In genomic region chr10:31706921-31707571, GRCh38 we compare ENCODE assay signal across 9 cellular contexts.
DNase-seq lines count a peak whose midpoint lies in the region; ATAC-seq, FAIRE-seq and TF ChIP-seq lines count a peak whose summit lies in the region.
"Had no signal": no experiment of that assay in that cellular context is flagged by ENCODE, and none has a peak within 500 bp of the region (broad histone marks: within the 10 kb centered on the region; RNA-seq: fewer than 3 reads in every experiment).

No MANE protein-coding gene starts in this region.

- H3K9me3 Mint-ChIP-seq in T-helper 1 cell treated with Interleukin-12 subunit alpha and Interleukin-12 subunit beta and Interleukin-4 antibody, amounts not matched to agents 30 μg/mL and 1 μg/mL, for 36 hours = peaks cover 35% of the 10 kb centered on the region
- peaks cover 4 to 18% of the 10 kb centered on the region in 2 donors for H3K9me3 Mint-ChIP-seq in activated naive CD4-positive, alpha-beta T cell treated with anti-CD3 and anti-CD28 coated beads, Interleukin-2, amount 50 U/mL, for 72 hours

- peaks cover 34% of the 10 kb centered on the region for H3K4me1 Mint-ChIP-seq in T-helper 1 cell treated with Interleukin-12 subunit alpha and Interleukin-12 subunit beta and Interleukin-4 antibody, amounts not matched to agents 30 μg/mL and 1 μg/mL, for 36 hours (ENCODE audit: low read depth)

- no peak for TF ChIP-seq POLR2A in HepG2 (IDR thresholded peaks at IDR 0.05; ENCODE audit: insufficient read depth in 1 of 2, low read depth in 2 of 2, low read length in 2 of 2)
- TF ChIP-seq POLR2A in transverse colon (IDR thresholded peaks at IDR 0.05) = no peak

- H3K9ac ChIP-seq in HepG2 (ENCODE audit: insufficient read depth, low read depth, low read length) = no peak overlapping the region

- no peaks in the 10 kb centered on the region for H3K27me3 Mint-ChIP-seq in T-helper 1 cell treated with Interleukin-12 subunit alpha and Interleukin-12 subunit beta and Interleukin-4 antibody, amounts not matched to agents 30 μg/mL and 1 μg/mL, for 36 hours (ENCODE audit: low read depth)

- no TSS peak for BruUV-seq in HepG2 (replicated peaks; lab: Mats Ljungman, UMichigan)

- intact Hi-C loops in HepG2 (cut with micrococcal nuclease; ENCODE audit: unreplicated experiment) = loop anchor here (5.0 kb wide), 1 partner anchor 65 kb away; no protein-coding TSS in a partner anchor
- intact Hi-C loops in transverse colon (cut with DNase I; ENCODE audit: low total_unique reads) = no loop called here

- ATAC-seq in HG03159 (IDR thresholded peaks at IDR 0.05; ENCODE audit: unreplicated experiment) (peak; percentile 44), HepG2 (no peak)
- ATAC-seq in activated naive CD4-positive, alpha-beta T cell treated with anti-CD3 and anti-CD28 coated beads, Interleukin-2, amount 50 U/mL, for 72 hours = peak in 1 of 2 donors; percentile 21
- ATAC-seq: A549 had no signal

- POLR2A ChIA-PET in HepG2 (lab: Yijun Ruan, JAX) = no interaction called here

- no peak overlapping the region for H3K4me2 ChIP-seq in HepG2 (ENCODE audit: low read depth, low read length)
- H3K4me2 ChIP-seq: A549 had no signal

- TF ChIP-seq EP300 in HepG2 (IDR thresholded peaks at IDR 0.05; ENCODE audit: low read depth in 2 of 2, low read length in 2 of 2) (no peak), HepG2 (CRISPR knock-in tag; IDR thresholded peaks at IDR 0.05; ENCODE audit: borderline replicate concordance) (no peak), transverse colon (IDR thresholded peaks at IDR 0.05; ENCODE audit: low read depth) (no peak)

- peaks cover 9% of the 10 kb centered on the region; the same call in 1 of the 2 replicates for H3K4me1 ChIP-seq in HepG2 (ENCODE audit: insufficient read depth, low read length)
- peaks cover 6 to 43% (median 9%) of the 10 kb centered on the region in 4 donors for H3K4me1 ChIP-seq in transverse colon
- H3K4me1 ChIP-seq: A549 had no signal

- no peak for FAIRE-seq in HepG2 (lab: Jason Lieb, UNC)
- FAIRE-seq: A549 had no signal

- WGBS in HepG2 (ENCODE audit: low lambda C conversion rate) = 11% methylated on average over 10 of the region's 11 CpGs
- WGBS in transverse colon (ENCODE audit: low coverage in 1 of 2), 2 donors = 41 to 48% methylated on average over 6 to 11 of the region's 11 CpGs

- peak overlapping the region; percentile 54 for H3K4me3 Mint-ChIP-seq in T-helper 1 cell treated with Interleukin-12 subunit alpha and Interleukin-12 subunit beta and Interleukin-4 antibody, amounts not matched to agents 30 μg/mL and 1 μg/mL, for 36 hours

- H3K4me3 ChIP-seq in HepG2 (replicated peaks in 1 of 3; ENCODE audit: insufficient read depth in 1 of 3, low read depth in 2 of 3, low read length in 3 of 3) (no peak overlapping the region), transverse colon (peak overlapping the region in 1 of 4 donors; percentile 0)
- H3K4me3 ChIP-seq: A549 had no signal

- H3K79me2 ChIP-seq in HepG2 (ENCODE audit: insufficient read depth, low read length) = no peaks in the 10 kb centered on the region

- peaks cover 14% of the 10 kb centered on the region for H3K36me3 Mint-ChIP-seq in T-helper 1 cell treated with Interleukin-12 subunit alpha and Interleukin-12 subunit beta and Interleukin-4 antibody, amounts not matched to agents 30 μg/mL and 1 μg/mL, for 36 hours (ENCODE audit: low read depth)
- H3K36me3 Mint-ChIP-seq in activated naive CD4-positive, alpha-beta T cell treated with anti-CD3 and anti-CD28 coated beads, Interleukin-2, amount 50 U/mL, for 72 hours = peaks cover 0 to 69% of the 10 kb centered on the region in 2 donors

- H3K27ac ChIP-seq in HepG2 (ENCODE audit: extremely low read length, insufficient read depth, low read length) (no peak overlapping the region), transverse colon (peak overlapping the region; percentile 73 to 78 (median 77))
- H3K27ac ChIP-seq: A549 had no signal

- H3K27ac Mint-ChIP-seq in T-helper 1 cell treated with Interleukin-12 subunit alpha and Interleukin-12 subunit beta and Interleukin-4 antibody, amounts not matched to agents 30 μg/mL and 1 μg/mL, for 36 hours = peak overlapping the region; percentile 87
- peak overlapping the region; percentile 82 for H3K27ac Mint-ChIP-seq in activated naive CD4-positive, alpha-beta T cell treated with anti-CD3 and anti-CD28 coated beads, Interleukin-2, amount 50 U/mL, for 72 hours

- DNase-seq in T-helper 1 cell (no peak), HepG2 (ENCODE audit: low spot score) (no peak), transverse colon (no peak), medulla oblongata (ENCODE audit: extremely low spot score) (no peak), NCI-H345 (lab: John Stamatoyannopoulos, UW) (no peak)
- no peak for DNase-seq in activated naive CD4-positive, alpha-beta T cell treated with anti-CD3 and anti-CD28 coated beads, Interleukin-2, amount 50 U/mL, for 72 hours (ENCODE audit: low spot score in 2 of 2)

- no peaks in the 10 kb centered on the region for H4K20me1 ChIP-seq in HepG2 (ENCODE audit: insufficient read depth, low read length)

- TF ChIP-seq RAD21 in HepG2 (CRISPR knock-in tag; IDR thresholded peaks at IDR 0.05) = no peak

- peaks cover 21% of the 10 kb centered on the region for H3K9me3 ChIP-seq in HepG2 (ENCODE audit: low read length)
- H3K9me3 ChIP-seq in transverse colon = peaks cover 0 to 12% of the 10 kb centered on the region in 2 donors

- CTCF ChIA-PET in HepG2 (lab: Yijun Ruan, JAX; ENCODE audit: low intra/inter-chr PET ratio, low total read pairs) = no interaction called here

- in situ Hi-C loops in HepG2 (cut with HindIII; ENCODE audit: extremely low pct_ligation_motif_present, low pct_unique_long_range_greater_than_20kb) (no loop called here), transverse colon (cut with MboI; ENCODE audit: low pct_ligation_motif_present in 1 of 4, low pct_unique_long_range_greater_than_20kb in 1 of 4, low sequenced_read_pairs in 3 of 4) (no loop called here)

- no peaks in the 10 kb centered on the region for H3K36me3 ChIP-seq in HepG2 (replicated peaks in 1 of 2; ENCODE audit: control insufficient read depth in 1 of 2, insufficient read depth in 2 of 2, low read length in 2 of 2)
- H3K36me3 ChIP-seq in transverse colon = no peaks in the 10 kb centered on the region

- H2AFZ ChIP-seq in HepG2 (ENCODE audit: low read length) = no peak overlapping the region

- peaks cover 0 to under 1% of the 10 kb centered on the region in 2 experiments; a peak in 1 of 5 replicates for H3K27me3 ChIP-seq in HepG2 (ENCODE audit: control insufficient read depth in 1 of 2, insufficient read depth in 2 of 2, low read length in 2 of 2)
- no peaks in the 10 kb centered on the region for H3K27me3 ChIP-seq in transverse colon

- TF ChIP-seq CTCF in HepG2 (CRISPR knock-in tag; IDR thresholded peaks at IDR 0.05) (no peak), transverse colon (IDR thresholded peaks at IDR 0.05) (no peak)

TF ChIP-seq in HepG2, 621 proteins besides CTCF, POLR2A, EP300 and RAD21:
- no peak for TF ChIP-seq ZNF30 (CRISPR knock-in tag; IDR thresholded peaks at IDR 0.05)
- peak; percentile 21; the same call in 1 of the 2 replicates for TF ChIP-seq TEF (CRISPR knock-in tag; IDR thresholded peaks at IDR 0.05)
- TF ChIP-seq PATZ1 (CRISPR knock-in tag; IDR thresholded peaks at IDR 0.05) = peak; percentile 55
- TF ChIP-seq CEBPB (IDR thresholded peaks at IDR 0.05; ENCODE audit: borderline replicate concordance, low read depth, low read length) = peak; percentile 24; the same call in 1 of the 2 replicates
- no peak for TF ChIP-seq ZNF83 (CRISPR knock-in tag; IDR thresholded peaks at IDR 0.05; ENCODE audit: borderline replicate concordance)
- no peak for TF ChIP-seq ZNF432 (CRISPR knock-in tag; IDR thresholded peaks at IDR 0.05; ENCODE audit: borderline replicate concordance)
